Comparison of ENCODE assay signal across 27 cellular contexts in genomic region chr2:71860381-71860926, GRCh38.
"Had no signal": no experiment of that assay in that cellular context is flagged by ENCODE, and none has a peak within 500 bp of the region (broad histone marks: within the 10 kb centered on the region; RNA-seq: fewer than 3 reads in every experiment).

No MANE protein-coding gene starts in this region.

- H3K36me3 Mint-ChIP-seq: mesothelial cell of epicardium; naive B cell; natural killer cell; stimulated activated memory B cell treated with anti-CD40 and anti-IgM and Interleukin-4, amounts not matched to agents 10 μg/mL and 1 μg/mL and 100 μg/mL, for 72 hours; type B pancreatic cell had no signal

- H3K9me3 Mint-ChIP-seq: natural killer cell had no signal

- H3K9me3 ChIP-seq: ovary, right lobe of liver, uterus had no signal

- H3K27ac ChIP-seq: lower lobe of right lung, ovary, right atrium auricular region, right lobe of liver, tibial nerve, uterus had no signal

- ATAC-seq: left cardiac atrium; left lobe of liver; left ventricle myocardium superior; lower lobe of right lung; natural killer cell; right lobe of liver; stimulated activated memory B cell treated with anti-CD40 and anti-IgM and Interleukin-4, amounts not matched to agents 10 μg/mL and 1 μg/mL and 100 μg/mL, for 72 hours; stimulated activated naive CD8-positive, alpha-beta T cell treated with anti-CD3 and anti-CD28 coated beads, Interleukin-15, amount 100 ng/mL, for 72 hours had no signal

- H3K27ac Mint-ChIP-seq: mesothelial cell of epicardium; naive B cell; natural killer cell; nephron progenitor cell; progenitor cell of endocrine pancreas; stimulated activated memory B cell treated with anti-CD40 and anti-IgM and Interleukin-4, amounts not matched to agents 10 μg/mL and 1 μg/mL and 100 μg/mL, for 72 hours; type B pancreatic cell had no signal

- H3K4me3 ChIP-seq: lower lobe of right lung, ovary, right atrium auricular region, right lobe of liver, smooth muscle cell, tibial nerve, uterus had no signal

- H3K4me3 Mint-ChIP-seq: mesothelial cell of epicardium; naive B cell; natural killer cell; nephron progenitor cell; stimulated activated memory B cell treated with anti-CD40 and anti-IgM and Interleukin-4, amounts not matched to agents 10 μg/mL and 1 μg/mL and 100 μg/mL, for 72 hours; stimulated activated naive CD8-positive, alpha-beta T cell treated with anti-CD3 and anti-CD28 coated beads, Interleukin-15, amount 100 ng/mL, for 72 hours; type B pancreatic cell had no signal

- H3K27me3 ChIP-seq: ovary, right atrium auricular region, right lobe of liver, tibial nerve, uterus had no signal

- H3K4me1 Mint-ChIP-seq: naive B cell; natural killer cell; stimulated activated memory B cell treated with anti-CD40 and anti-IgM and Interleukin-4, amounts not matched to agents 10 μg/mL and 1 μg/mL and 100 μg/mL, for 72 hours; stimulated activated naive CD8-positive, alpha-beta T cell treated with anti-CD3 and anti-CD28 coated beads, Interleukin-15, amount 100 ng/mL, for 72 hours had no signal

- H3K4me1 ChIP-seq: lower lobe of right lung, right atrium auricular region, right lobe of liver, uterus had no signal

- H3K36me3 ChIP-seq: lower lobe of right lung, ovary, right atrium auricular region, right lobe of liver, tibial nerve, uterus had no signal

- DNase-seq: hippocampal formation; left cardiac atrium; left ventricle myocardium superior; lower lobe of right lung; mammary epithelial cell; mesenchymal stem cell; naive B cell; natural killer cell; nephron progenitor cell; ovary; right lobe of liver; stimulated activated CD4-positive, alpha-beta T cell treated with anti-CD3 and anti-CD28 coated beads, Interleukin-1b, Interleukin-23, amount 100 ng/mL, for 48 hours; stimulated activated CD4-positive, alpha-beta T cell treated with anti-CD3 and anti-CD28 coated beads, Interleukin-2, amount 100 ng/mL, for 48 hours; stimulated activated CD4-positive, alpha-beta T cell treated with anti-CD3 and anti-CD28 coated beads, Interleukin-4, amount 100 ng/mL, for 4 hours; stimulated activated CD8-positive, alpha-beta memory T cell treated with anti-CD3 and anti-CD28 coated beads, Interleukin-4, amount 100 ng/mL, for 48 hours; stimulated activated naive CD4-positive, alpha-beta T cell treated with Interleukin-2 at 50 U/mL for 16 hours; stimulated activated naive CD8-positive, alpha-beta T cell treated with anti-CD3 and anti-CD28 coated beads, Interleukin-15, amount 100 ng/mL, for 72 hours; substantia nigra; uterus had no signal
